Comparison of ENCODE assay signal across 8 cellular contexts in genomic region chr6:37103169-37104039, GRCh38.
DNase-seq lines count a peak whose midpoint lies in the region; ATAC-seq and TF ChIP-seq lines count a peak whose summit lies in the region.

No MANE protein-coding gene starts in this region.

- CTCF ChIA-PET in activated CD8-positive, alpha-beta memory T cell treated with anti-CD3 and anti-CD28 coated beads, Interleukin-2, amount 10 ng/mL, durations not matched to agents 7 days and 5 days (lab: Charles Lee) = interaction anchor here (0.8 to 2.9 kb wide), 7 partner anchors 7 to 86 kb away, joined by 3 to 21 read pairs (median 4); no protein-coding TSS in a partner anchor

- no peaks in the 10 kb centered on the region for H3K9me3 Mint-ChIP-seq in activated CD8-positive, alpha-beta memory T cell treated with anti-CD3 and anti-CD28 coated beads, Interleukin-2, amount 10 ng/mL, durations not matched to agents 7 days and 5 days (ENCODE audit: low read depth)
- no peaks in the 10 kb centered on the region for H3K9me3 Mint-ChIP-seq in natural killer cell

- DNase-seq in activated T-cell treated with anti-CD3 and anti-CD28 coated beads for 1 hour (ENCODE audit: low read depth) = peak; percentile 2
- no peak for DNase-seq in activated T-cell treated with anti-CD3 and anti-CD28 coated beads for 4 hours
- peak; percentile 54 for DNase-seq in NCI-H2107 treated with DMSO at 0.1 percent for 48 hours (lab: John Stamatoyannopoulos, UW; ENCODE audit: unreplicated experiment)
- DNase-seq in activated CD8-positive, alpha-beta memory T cell treated with anti-CD3 and anti-CD28 coated beads, Interleukin-2, amount 10 ng/mL, durations not matched to agents 7 days and 5 days = no peak
- DNase-seq in fibroblast of mammary gland (ENCODE audit: low read depth) = no peak
- no peak for DNase-seq in natural killer cell

- peak overlapping the region; percentile 75 for H3K27ac Mint-ChIP-seq in activated CD8-positive, alpha-beta memory T cell treated with anti-CD3 and anti-CD28 coated beads, Interleukin-2, amount 10 ng/mL, durations not matched to agents 7 days and 5 days
- peak overlapping the region; percentile 80 to 91 for H3K27ac Mint-ChIP-seq in natural killer cell

- H3K27me3 Mint-ChIP-seq in activated CD8-positive, alpha-beta memory T cell treated with anti-CD3 and anti-CD28 coated beads, Interleukin-2, amount 10 ng/mL, durations not matched to agents 7 days and 5 days = no peaks in the 10 kb centered on the region
- H3K27me3 Mint-ChIP-seq in natural killer cell (ENCODE audit: low read depth in 2 of 2) = no peaks in the 10 kb centered on the region

- ATAC-seq in activated CD8-positive, alpha-beta memory T cell treated with anti-CD3 and anti-CD28 coated beads, Interleukin-2, amount 10 ng/mL, durations not matched to agents 7 days and 5 days = no peak
- ATAC-seq in natural killer cell (no peak), GM21447 (IDR thresholded peaks at IDR 0.05; ENCODE audit: unreplicated experiment) (no peak), GM18909 (IDR thresholded peaks at IDR 0.05; ENCODE audit: poor library complexity, unreplicated experiment) (no peak)

- H3K4me3 Mint-ChIP-seq in activated CD8-positive, alpha-beta memory T cell treated with anti-CD3 and anti-CD28 coated beads, Interleukin-2, amount 10 ng/mL, durations not matched to agents 7 days and 5 days = peak overlapping the region; percentile 65
- H3K4me3 Mint-ChIP-seq in natural killer cell = peak overlapping the region; percentile 81

- no peaks in the 10 kb centered on the region for H3K36me3 Mint-ChIP-seq in activated CD8-positive, alpha-beta memory T cell treated with anti-CD3 and anti-CD28 coated beads, Interleukin-2, amount 10 ng/mL, durations not matched to agents 7 days and 5 days
- no peaks in the 10 kb centered on the region for H3K36me3 Mint-ChIP-seq in natural killer cell

- TF ChIP-seq CTCF in fibroblast of mammary gland (conservative IDR thresholded peaks at IDR 0.05; ENCODE audit: control insufficient read depth, insufficient read depth, low read depth, low read length) (no peak), natural killer cell (IDR thresholded peaks at IDR 0.05) (no peak)

- peak overlapping the region; percentile 34 for H3K4me3 ChIP-seq in fibroblast of mammary gland (ENCODE audit: control insufficient read depth, low read depth, low read length)

- H3K4me1 Mint-ChIP-seq in activated CD8-positive, alpha-beta memory T cell treated with anti-CD3 and anti-CD28 coated beads, Interleukin-2, amount 10 ng/mL, durations not matched to agents 7 days and 5 days = peaks cover 50% of the 10 kb centered on the region
- peaks cover 22 to 25% of the 10 kb centered on the region in 2 donors for H3K4me1 Mint-ChIP-seq in natural killer cell

- intact Hi-C loops in natural killer cell (cut with micrococcal nuclease) = loop anchor here (2.0 to 5.0 kb wide), 2 partner anchors 53 to 69 kb away; partner anchors contain the start of gene PIM1

Comparison
In these comparisons a context has a peak if more than half of its experiments do, and no peak if none do; other contexts are left out.
1. DNase-seq: peak in activated T-cell treated with anti-CD3 and anti-CD28 coated beads for 1 hour (single experiment) and NCI-H2107 treated with DMSO at 0.1 percent for 48 hours (single experiment); none in activated T-cell treated with anti-CD3 and anti-CD28 coated beads for 4 hours (single experiment), activated CD8-positive, alpha-beta memory T cell treated with anti-CD3 and anti-CD28 coated beads, Interleukin-2, amount 10 ng/mL, durations not matched to agents 7 days and 5 days (single experiment), fibroblast of mammary gland (single experiment) and natural killer cell (single experiment).